Comparison of ENCODE assay signal across 5 cellular contexts in the genomic region with DNA sequence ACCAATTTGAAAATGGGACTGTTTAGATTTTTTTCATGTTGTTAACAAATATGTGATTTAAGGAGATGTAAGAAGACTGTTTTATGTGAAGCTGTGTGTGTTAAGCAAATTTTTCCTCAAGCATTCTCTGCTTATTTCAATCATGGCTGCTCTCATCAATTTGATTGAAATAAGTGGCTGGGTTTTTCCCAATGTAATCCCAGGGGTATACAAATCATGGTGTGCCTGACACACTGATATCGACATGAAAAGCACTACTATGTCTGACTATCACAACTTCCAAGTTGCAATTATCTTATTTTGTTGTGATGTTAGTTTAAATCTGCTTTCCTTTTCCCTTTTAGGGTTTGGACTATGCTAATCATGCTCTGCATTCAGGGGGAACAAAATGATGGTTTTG.
"Had no signal": no experiment of that assay in that cellular context is flagged by ENCODE, and none has a peak within 500 bp of the region (broad histone marks: within the 10 kb centered on the region; RNA-seq: fewer than 3 reads in every experiment).

No MANE protein-coding gene starts in this region.

- H3K4me3 ChIP-seq: K562 had no signal

- H3K27ac ChIP-seq: HL-60 had no signal

- DNase-seq: IMR-90, KBM-7, KG1 had no signal
